ENCODE assay signal across 30 cellular contexts in the genomic region with DNA sequence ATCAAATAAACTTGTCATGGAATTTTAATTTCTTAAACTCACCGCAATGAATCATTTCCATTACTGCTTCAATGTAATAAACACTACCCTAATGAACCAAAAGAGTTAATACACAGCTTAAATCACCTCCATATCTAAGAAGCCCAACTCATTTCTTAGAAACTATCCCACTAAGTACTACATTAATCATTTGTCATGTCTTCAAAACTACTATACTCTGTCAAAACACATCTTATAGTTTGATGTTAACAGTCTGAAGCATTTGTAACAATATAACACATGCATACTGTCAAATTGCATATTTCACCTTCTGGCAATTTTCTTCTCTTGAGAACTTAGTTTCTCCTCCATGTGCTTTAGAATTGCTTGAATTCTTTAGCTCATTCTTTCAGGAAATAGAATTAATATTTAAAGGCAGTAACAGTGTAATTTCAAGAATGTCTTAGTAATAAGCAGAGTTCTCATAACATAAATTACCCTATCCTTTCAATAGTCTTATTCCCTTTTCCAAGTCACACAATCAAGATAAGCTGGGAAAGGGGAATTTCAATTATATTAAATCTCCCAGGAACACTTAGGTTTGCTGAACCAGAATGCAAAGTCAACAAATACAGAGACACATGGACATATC.
"Had no signal": no experiment of that assay in that cellular context is flagged by ENCODE, and none has a peak within 500 bp of the region (broad histone marks: within the 10 kb centered on the region; RNA-seq: fewer than 3 reads in every experiment).

No MANE protein-coding gene starts in this region.

- H3K4me1 ChIP-seq: Peyer's patch, SJSA1 had no signal

- H3K27ac Mint-ChIP-seq: activated B cell treated with CpG ODN at 0.5 μM for 24 hours; activated CD4-positive, alpha-beta T cell treated with anti-CD3 and anti-CD28 coated beads, Interleukin-2, amount 10 ng/mL, durations not matched to agents 24 days and 14 days; activated CD8-positive, alpha-beta memory T cell treated with anti-CD3 and anti-CD28 coated beads, Interleukin-2, amount 10 ng/mL, durations not matched to agents 7 days and 5 days; activated naive CD4-positive, alpha-beta T cell treated with anti-CD3 and anti-CD28 coated beads, Interleukin-2, amount 50 U/mL, for 72 hours; activated naive CD8-positive, alpha-beta T cell treated with anti-CD3 and anti-CD28 coated beads, Interleukin-2, amount 50 U/mL, for 24 hours; activated T-cell treated with anti-CD3 and anti-CD28 coated beads, Interleukin-2, amount 50 U/mL, for 24 hours; activated T-helper 1 cell treated with anti-CD3 and anti-CD28 coated beads, Interleukin-12 subunit alpha, Interleukin-12 subunit beta, Interleukin-2, Interleukin-4 antibody, amounts not matched to agents 30 ng/mL and 10 ng/mL and 1 ng/mL, durations not matched to agents 14 hours and 24 hours and 36 hours; T-helper 17 cell had no signal

- H3K4me1 Mint-ChIP-seq: activated B cell treated with CpG ODN at 0.5 μM for 24 hours; activated CD4-positive, alpha-beta T cell treated with anti-CD3 and anti-CD28 coated beads, Interleukin-2, amount 10 ng/mL, durations not matched to agents 24 days and 14 days; activated CD8-positive, alpha-beta memory T cell treated with anti-CD3 and anti-CD28 coated beads, Interleukin-2, amount 10 ng/mL, durations not matched to agents 7 days and 5 days; activated naive CD8-positive, alpha-beta T cell treated with anti-CD3 and anti-CD28 coated beads, Interleukin-2, amount 50 U/mL, for 24 hours; T-helper 17 cell had no signal

- DNase-seq: activated B cell treated with CpG ODN at 0.5 μM for 24 hours; activated CD4-positive, alpha-beta T cell treated with anti-CD3 and anti-CD28 coated beads for 1 hour; activated CD4-positive, alpha-beta T cell treated with anti-CD3 and anti-CD28 coated beads, Interleukin-2, amount 10 ng/mL, durations not matched to agents 24 days and 14 days; activated CD4-positive, alpha-beta T cell treated with anti-CD3 and anti-CD28 coated beads, Interleukin-2, amount 50 U/mL, for 48 hours; activated effector memory CD4-positive, alpha-beta T cell treated with anti-CD3 and anti-CD28 coated beads, Interleukin-2, amount 50 U/mL, for 16 hours; activated naive CD4-positive, alpha-beta T cell treated with Interleukin-2 at 50 U/mL for 16 hours; activated naive CD8-positive, alpha-beta T cell treated with anti-CD3 and anti-CD28 coated beads, Interleukin-2, amount 50 U/mL, for 24 hours; activated T-cell treated with anti-CD3 and anti-CD28 coated beads, Interleukin-2, amount 50 U/mL, for 24 hours; amygdala; MG63; MV-4-11; NCI-H1092 treated with DMSO at 0.1 percent for 48 hours; NCI-H1417 treated with DMSO at 0.1 percent for 48 hours; NCI-H1694; NCI-H2029 treated with DMSO at 0.1 percent for 48 hours; NCI-H345; NCI-H510A; NCI-H69; NK-92 treated with Interleukin-12 subunit alpha and Interleukin-12 subunit beta, amount 100 ng/mL, for 24 hours; Peyer's patch; Right ventricle myocardium superior; T-helper 17 cell; T-helper 9 cell had no signal

- H3K36me3 Mint-ChIP-seq: activated CD8-positive, alpha-beta memory T cell treated with anti-CD3 and anti-CD28 coated beads, Interleukin-2, amount 10 ng/mL, durations not matched to agents 7 days and 5 days had no signal

- H3K36me3 ChIP-seq: cardiac muscle cell, MG63, Peyer's patch, SJSA1 had no signal

- H3K27me3 ChIP-seq: cardiac muscle cell, MG63, Peyer's patch, SJSA1 had no signal

- ATAC-seq: activated CD8-positive, alpha-beta memory T cell treated with anti-CD3 and anti-CD28 coated beads, Interleukin-2, amount 10 ng/mL, durations not matched to agents 7 days and 5 days; activated naive CD4-positive, alpha-beta T cell treated with anti-CD3 and anti-CD28 coated beads, Interleukin-2, amount 50 U/mL, for 72 hours; activated naive CD8-positive, alpha-beta T cell treated with anti-CD3 and anti-CD28 coated beads, Interleukin-2, amount 50 U/mL, for 24 hours; T-helper 17 cell had no signal

- H3K4me3 Mint-ChIP-seq: activated B cell treated with CpG ODN at 0.5 μM for 24 hours; activated CD4-positive, alpha-beta T cell treated with anti-CD3 and anti-CD28 coated beads, Interleukin-2, amount 10 ng/mL, durations not matched to agents 24 days and 14 days; activated CD8-positive, alpha-beta memory T cell treated with anti-CD3 and anti-CD28 coated beads, Interleukin-2, amount 10 ng/mL, durations not matched to agents 7 days and 5 days; activated naive CD8-positive, alpha-beta T cell treated with anti-CD3 and anti-CD28 coated beads, Interleukin-2, amount 50 U/mL, for 24 hours; activated T-cell treated with anti-CD3 and anti-CD28 coated beads, Interleukin-2, amount 50 U/mL, for 24 hours; activated T-helper 1 cell treated with anti-CD3 and anti-CD28 coated beads, Interleukin-12 subunit alpha, Interleukin-12 subunit beta, Interleukin-2, Interleukin-4 antibody, amounts not matched to agents 30 ng/mL and 10 ng/mL and 1 ng/mL, durations not matched to agents 14 hours and 24 hours and 36 hours; brain; T-helper 17 cell had no signal

- H3K27ac ChIP-seq: cardiac muscle cell, Peyer's patch, RWPE1, SJSA1 had no signal

- H3K27me3 Mint-ChIP-seq: activated B cell treated with CpG ODN at 0.5 μM for 24 hours; activated CD4-positive, alpha-beta T cell treated with anti-CD3 and anti-CD28 coated beads, Interleukin-2, amount 10 ng/mL, durations not matched to agents 24 days and 14 days; activated CD8-positive, alpha-beta memory T cell treated with anti-CD3 and anti-CD28 coated beads, Interleukin-2, amount 10 ng/mL, durations not matched to agents 7 days and 5 days; activated naive CD8-positive, alpha-beta T cell treated with anti-CD3 and anti-CD28 coated beads, Interleukin-2, amount 50 U/mL, for 24 hours; activated T-cell treated with anti-CD3 and anti-CD28 coated beads, Interleukin-2, amount 50 U/mL, for 24 hours; T-helper 17 cell had no signal

- H3K4me3 ChIP-seq: cardiac muscle cell, MG63, Peyer's patch, SJSA1 had no signal
